In the genomic region with DNA sequence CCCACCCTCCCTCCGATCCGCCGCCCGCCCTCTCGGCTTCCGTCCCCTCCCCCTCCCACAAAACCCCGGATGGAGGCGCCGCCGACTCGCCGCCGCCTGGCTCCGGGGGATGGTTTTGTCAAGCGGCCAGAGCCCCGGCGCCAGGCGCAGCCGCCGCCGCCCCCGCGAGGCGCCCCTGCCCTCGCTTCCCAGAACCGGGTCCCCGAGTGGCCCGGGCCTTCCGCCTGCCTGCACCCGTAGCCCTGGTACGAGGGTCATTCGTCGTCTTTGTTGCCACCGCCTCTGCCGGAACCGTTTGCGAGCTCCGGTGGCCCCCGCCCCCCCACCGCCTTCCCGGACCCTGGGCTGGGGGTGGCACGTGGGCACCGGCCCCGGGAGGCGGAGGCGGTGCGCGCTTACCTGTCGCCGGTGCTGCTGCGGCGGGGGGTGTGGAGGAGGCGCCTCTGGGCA, we compare ENCODE assay signal across 1 cellular context.
TF ChIP-seq lines count a peak whose summit lies in the region.

No MANE protein-coding gene starts in this region.

TF ChIP-seq in K562, 482 proteins besides CTCF, POLR2A, EP300 and RAD21 (continued from another document and continues in another):
- no peak for TF ChIP-seq MEIS2 (IDR thresholded peaks at IDR 0.05; ENCODE audit: partially characterized antibody)
- 0 out of 2 replicates have a peak, but pooled peaks have one; percentile 29 for TF ChIP-seq ZNF431 (CRISPR knock-in tag; IDR thresholded peaks at IDR 0.05)
- TF ChIP-seq, protein P1, sequence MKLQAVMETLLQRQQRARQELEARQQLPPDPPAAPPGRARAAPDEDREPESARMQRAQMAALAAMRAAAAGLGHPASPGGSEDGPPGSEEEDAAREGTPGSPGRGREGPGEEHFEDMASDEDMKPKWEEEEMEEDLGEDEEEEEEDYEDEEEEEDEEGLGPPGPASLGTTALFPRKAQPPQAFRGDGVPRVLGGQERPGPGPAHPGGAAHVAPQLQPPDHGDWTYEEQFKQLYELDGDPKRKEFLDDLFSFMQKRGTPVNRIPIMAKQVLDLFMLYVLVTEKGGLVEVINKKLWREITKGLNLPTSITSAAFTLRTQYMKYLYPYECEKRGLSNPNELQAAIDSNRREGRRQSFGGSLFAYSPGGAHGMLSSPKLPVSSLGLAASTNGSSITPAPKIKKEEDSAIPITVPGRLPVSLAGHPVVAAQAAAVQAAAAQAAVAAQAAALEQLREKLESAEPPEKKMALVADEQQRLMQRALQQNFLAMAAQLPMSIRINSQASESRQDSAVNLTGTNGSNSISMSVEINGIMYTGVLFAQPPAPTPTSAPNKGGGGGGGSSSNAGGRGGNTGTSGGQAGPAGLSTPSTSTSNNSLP (IDR thresholded peaks at IDR 0.05; ENCODE audit: borderline replicate concordance, low read depth, low read length): no peak
- no peak for TF ChIP-seq ZNF696 (CRISPR knock-in tag; conservative IDR thresholded peaks at IDR 0.05)
- TF ChIP-seq, protein P2, sequence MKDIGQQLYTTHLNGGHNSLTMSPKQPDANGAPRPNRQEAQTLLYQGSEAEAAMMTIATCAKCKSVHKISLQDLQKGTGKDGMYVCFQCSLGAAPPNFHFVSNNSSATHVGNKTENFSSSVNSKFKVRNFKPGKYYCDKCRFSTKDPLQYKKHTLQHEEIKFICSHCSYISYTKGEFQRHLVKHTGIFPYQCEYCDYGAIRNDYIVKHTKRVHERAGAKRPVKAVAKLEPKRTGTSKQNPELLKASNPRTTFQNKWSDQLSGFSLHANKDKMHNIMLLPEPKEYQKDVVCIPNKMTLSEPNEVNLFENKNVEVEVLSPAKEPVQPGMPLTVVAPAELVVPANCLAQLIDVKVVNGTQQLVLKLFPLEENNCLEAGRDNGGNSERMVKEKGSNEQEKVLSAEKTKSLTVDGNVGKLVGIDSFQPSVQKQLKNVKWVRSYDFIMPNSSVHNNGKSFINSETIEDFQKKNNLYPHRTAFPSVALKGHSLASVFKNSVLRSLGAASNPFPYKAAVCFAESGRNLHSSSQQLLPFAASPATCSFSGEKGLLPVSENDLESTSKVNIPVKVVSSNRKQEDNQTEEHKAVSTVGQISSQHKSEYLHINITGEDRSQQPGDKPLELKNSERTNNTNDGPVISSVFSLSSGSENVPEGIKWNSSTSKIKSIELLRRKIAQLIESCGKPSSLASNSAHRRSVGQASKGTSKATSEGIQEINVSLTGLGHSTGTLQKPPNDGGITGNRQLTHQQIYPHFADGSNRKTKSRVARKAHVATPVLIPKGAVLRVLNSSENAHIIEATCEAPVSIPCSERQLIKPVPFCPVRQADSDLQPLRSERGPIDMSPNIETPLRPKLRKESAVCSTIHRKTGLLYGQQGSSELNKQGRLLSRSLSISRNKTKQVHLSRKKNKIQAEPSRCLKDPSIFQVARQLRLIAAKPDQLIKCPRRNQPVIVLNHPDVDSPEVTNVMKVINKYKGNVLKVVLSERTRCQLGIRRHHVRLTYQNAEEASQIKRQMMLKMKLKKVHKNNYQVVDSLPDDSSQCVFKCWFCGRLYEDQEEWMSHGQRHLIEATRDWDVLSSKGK (CRISPR knock-in tag; IDR thresholded peaks at IDR 0.05): no peak
- no peak for TF ChIP-seq CHCHD3 (CRISPR knock-in tag; IDR thresholded peaks at IDR 0.05)
- peak; percentile 8; the same call in 1 of the 2 replicates for TF ChIP-seq CTBP1 (IDR thresholded peaks at IDR 0.05; ENCODE audit: borderline replicate concordance)
- TF ChIP-seq, protein P3, sequence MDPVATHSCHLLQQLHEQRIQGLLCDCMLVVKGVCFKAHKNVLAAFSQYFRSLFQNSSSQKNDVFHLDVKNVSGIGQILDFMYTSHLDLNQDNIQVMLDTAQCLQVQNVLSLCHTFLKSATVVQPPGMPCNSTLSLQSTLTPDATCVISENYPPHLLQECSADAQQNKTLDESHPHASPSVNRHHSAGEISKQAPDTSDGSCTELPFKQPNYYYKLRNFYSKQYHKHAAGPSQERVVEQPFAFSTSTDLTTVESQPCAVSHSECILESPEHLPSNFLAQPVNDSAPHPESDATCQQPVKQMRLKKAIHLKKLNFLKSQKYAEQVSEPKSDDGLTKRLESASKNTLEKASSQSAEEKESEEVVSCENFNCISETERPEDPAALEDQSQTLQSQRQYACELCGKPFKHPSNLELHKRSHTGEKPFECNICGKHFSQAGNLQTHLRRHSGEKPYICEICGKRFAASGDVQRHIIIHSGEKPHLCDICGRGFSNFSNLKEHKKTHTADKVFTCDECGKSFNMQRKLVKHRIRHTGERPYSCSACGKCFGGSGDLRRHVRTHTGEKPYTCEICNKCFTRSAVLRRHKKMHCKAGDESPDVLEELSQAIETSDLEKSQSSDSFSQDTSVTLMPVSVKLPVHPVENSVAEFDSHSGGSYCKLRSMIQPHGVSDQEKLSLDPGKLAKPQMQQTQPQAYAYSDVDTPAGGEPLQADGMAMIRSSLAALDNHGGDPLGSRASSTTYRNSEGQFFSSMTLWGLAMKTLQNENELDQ (CRISPR knock-in tag; IDR thresholded peaks at IDR 0.05; ENCODE audit: borderline replicate concordance): no peak
- TF ChIP-seq FOXA3 (CRISPR knock-in tag; conservative IDR thresholded peaks at IDR 0.05 in 1 of 2, IDR thresholded peaks at IDR 0.05 in 1 of 2): no peak
- no peak for TF ChIP-seq U2AF1 (optimal IDR thresholded peaks at IDR 0.05; ENCODE audit: low read depth, low read length)
- peak in 1 of 2 experiments; percentile 30; a peak in 2 of 4 replicates for TF ChIP-seq HDAC1 (IDR thresholded peaks at IDR 0.05)
- no peak for TF ChIP-seq MAFF (IDR thresholded peaks at IDR 0.05; ENCODE audit: low read length)
- TF ChIP-seq, protein P4, sequence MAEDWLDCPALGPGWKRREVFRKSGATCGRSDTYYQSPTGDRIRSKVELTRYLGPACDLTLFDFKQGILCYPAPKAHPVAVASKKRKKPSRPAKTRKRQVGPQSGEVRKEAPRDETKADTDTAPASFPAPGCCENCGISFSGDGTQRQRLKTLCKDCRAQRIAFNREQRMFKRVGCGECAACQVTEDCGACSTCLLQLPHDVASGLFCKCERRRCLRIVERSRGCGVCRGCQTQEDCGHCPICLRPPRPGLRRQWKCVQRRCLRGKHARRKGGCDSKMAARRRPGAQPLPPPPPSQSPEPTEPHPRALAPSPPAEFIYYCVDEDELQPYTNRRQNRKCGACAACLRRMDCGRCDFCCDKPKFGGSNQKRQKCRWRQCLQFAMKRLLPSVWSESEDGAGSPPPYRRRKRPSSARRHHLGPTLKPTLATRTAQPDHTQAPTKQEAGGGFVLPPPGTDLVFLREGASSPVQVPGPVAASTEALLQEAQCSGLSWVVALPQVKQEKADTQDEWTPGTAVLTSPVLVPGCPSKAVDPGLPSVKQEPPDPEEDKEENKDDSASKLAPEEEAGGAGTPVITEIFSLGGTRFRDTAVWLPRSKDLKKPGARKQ (CRISPR knock-in tag; IDR thresholded peaks at IDR 0.05): no peak
- TF ChIP-seq MEF2A (IDR thresholded peaks at IDR 0.05; ENCODE audit: control insufficient read depth, low read depth, low read length): no peak
- no peak for TF ChIP-seq ZNF140 (CRISPR knock-in tag; IDR thresholded peaks at IDR 0.05)
- peak; percentile 59; the same call in 1 of the 2 replicates for TF ChIP-seq PHF8 (IDR thresholded peaks at IDR 0.05; ENCODE audit: borderline replicate concordance, low read length)
- TF ChIP-seq NR2C2 (CRISPR knock-in tag; IDR thresholded peaks at IDR 0.05): no peak
- peak; percentile 59 for TF ChIP-seq NR2C2 (tag; IDR thresholded peaks at IDR 0.05)
- no peak for TF ChIP-seq HSF4 (CRISPR knock-in tag; IDR thresholded peaks at IDR 0.05; ENCODE audit: borderline replicate concordance)
- TF ChIP-seq KAT7 (CRISPR knock-in tag; IDR thresholded peaks at IDR 0.05; ENCODE audit: borderline replicate concordance): peak; percentile 77; the same call in 1 of the 2 replicates
- no peak for TF ChIP-seq WHSC1 (IDR thresholded peaks at IDR 0.05; ENCODE audit: low read length)
- peak; percentile 83 for TF ChIP-seq KDM2B (CRISPR knock-in tag; IDR thresholded peaks at IDR 0.05)
- 0 out of 2 replicates have a peak, but pooled peaks have one; percentile 50 for TF ChIP-seq ZNF197 (CRISPR knock-in tag; IDR thresholded peaks at IDR 0.05; ENCODE audit: low read depth)
- TF ChIP-seq RBM14 (IDR thresholded peaks at IDR 0.05; ENCODE audit: borderline replicate concordance, insufficient read depth, low read depth, low read length): peak; percentile 90; the same call in 1 of the 2 replicates
- 0 out of 2 replicates have a peak, but pooled peaks have one; percentile 54 for TF ChIP-seq RB1 (IDR thresholded peaks at IDR 0.05; ENCODE audit: low read depth)
- TF ChIP-seq NUFIP1 (IDR thresholded peaks at IDR 0.05; ENCODE audit: partially characterized antibody): no peak
- TF ChIP-seq RBM15 (IDR thresholded peaks at IDR 0.05; ENCODE audit: insufficient read depth, low read length): no peak
- no peak for TF ChIP-seq DACH1 (IDR thresholded peaks at IDR 0.05; ENCODE audit: partially characterized antibody)
- TF ChIP-seq TEAD1 (CRISPR knock-in tag; IDR thresholded peaks at IDR 0.05): 0 out of 4 replicates have a peak, but pooled peaks of 1 of the 2 experiments have one; percentile 14
- TF ChIP-seq LARP7 (IDR thresholded peaks at IDR 0.05): no peak
- no peak for TF ChIP-seq RHOXF2B (CRISPR knock-in tag; conservative IDR thresholded peaks at IDR 0.05)
- TF ChIP-seq, protein P5, sequence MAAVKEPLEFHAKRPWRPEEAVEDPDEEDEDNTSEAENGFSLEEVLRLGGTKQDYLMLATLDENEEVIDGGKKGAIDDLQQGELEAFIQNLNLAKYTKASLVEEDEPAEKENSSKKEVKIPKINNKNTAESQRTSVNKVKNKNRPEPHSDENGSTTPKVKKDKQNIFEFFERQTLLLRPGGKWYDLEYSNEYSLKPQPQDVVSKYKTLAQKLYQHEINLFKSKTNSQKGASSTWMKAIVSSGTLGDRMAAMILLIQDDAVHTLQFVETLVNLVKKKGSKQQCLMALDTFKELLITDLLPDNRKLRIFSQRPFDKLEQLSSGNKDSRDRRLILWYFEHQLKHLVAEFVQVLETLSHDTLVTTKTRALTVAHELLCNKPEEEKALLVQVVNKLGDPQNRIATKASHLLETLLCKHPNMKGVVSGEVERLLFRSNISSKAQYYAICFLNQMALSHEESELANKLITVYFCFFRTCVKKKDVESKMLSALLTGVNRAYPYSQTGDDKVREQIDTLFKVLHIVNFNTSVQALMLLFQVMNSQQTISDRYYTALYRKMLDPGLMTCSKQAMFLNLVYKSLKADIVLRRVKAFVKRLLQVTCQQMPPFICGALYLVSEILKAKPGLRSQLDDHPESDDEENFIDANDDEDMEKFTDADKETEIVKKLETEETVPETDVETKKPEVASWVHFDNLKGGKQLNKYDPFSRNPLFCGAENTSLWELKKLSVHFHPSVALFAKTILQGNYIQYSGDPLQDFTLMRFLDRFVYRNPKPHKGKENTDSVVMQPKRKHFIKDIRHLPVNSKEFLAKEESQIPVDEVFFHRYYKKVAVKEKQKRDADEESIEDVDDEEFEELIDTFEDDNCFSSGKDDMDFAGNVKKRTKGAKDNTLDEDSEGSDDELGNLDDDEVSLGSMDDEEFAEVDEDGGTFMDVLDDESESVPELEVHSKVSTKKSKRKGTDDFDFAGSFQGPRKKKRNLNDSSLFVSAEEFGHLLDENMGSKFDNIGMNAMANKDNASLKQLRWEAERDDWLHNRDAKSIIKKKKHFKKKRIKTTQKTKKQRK (IDR thresholded peaks at IDR 0.05; ENCODE audit: borderline replicate concordance, low read depth, low read length): no peak
- TF ChIP-seq, protein P6, sequence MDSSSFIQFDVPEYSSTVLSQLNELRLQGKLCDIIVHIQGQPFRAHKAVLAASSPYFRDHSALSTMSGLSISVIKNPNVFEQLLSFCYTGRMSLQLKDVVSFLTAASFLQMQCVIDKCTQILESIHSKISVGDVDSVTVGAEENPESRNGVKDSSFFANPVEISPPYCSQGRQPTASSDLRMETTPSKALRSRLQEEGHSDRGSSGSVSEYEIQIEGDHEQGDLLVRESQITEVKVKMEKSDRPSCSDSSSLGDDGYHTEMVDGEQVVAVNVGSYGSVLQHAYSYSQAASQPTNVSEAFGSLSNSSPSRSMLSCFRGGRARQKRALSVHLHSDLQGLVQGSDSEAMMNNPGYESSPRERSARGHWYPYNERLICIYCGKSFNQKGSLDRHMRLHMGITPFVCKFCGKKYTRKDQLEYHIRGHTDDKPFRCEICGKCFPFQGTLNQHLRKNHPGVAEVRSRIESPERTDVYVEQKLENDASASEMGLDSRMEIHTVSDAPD (CRISPR knock-in tag; IDR thresholded peaks at IDR 0.05): no peak
- TF ChIP-seq SUPT5H (IDR thresholded peaks at IDR 0.05): 0 out of 2 replicates have a peak, but pooled peaks have one; percentile 31
- no peak for TF ChIP-seq ZC3H4 (CRISPR knock-in tag; IDR thresholded peaks at IDR 0.05; ENCODE audit: borderline replicate concordance)
- no peak for TF ChIP-seq FOXJ2 (tag; IDR thresholded peaks at IDR 0.05)
- TF ChIP-seq ZNF830 (CRISPR knock-in tag; IDR thresholded peaks at IDR 0.05): no peak
- no peak for TF ChIP-seq CBFA2T2 (conservative IDR thresholded peaks at IDR 0.05)
- no peak for TF ChIP-seq NELFE (IDR thresholded peaks at IDR 0.05; ENCODE audit: insufficient read depth, insufficient read length)
- 0 out of 2 replicates have a peak, but pooled peaks have one; percentile 12 for TF ChIP-seq ZNF764 (CRISPR knock-in tag; IDR thresholded peaks at IDR 0.05; ENCODE audit: low read depth)
- TF ChIP-seq ADNP (tag; IDR thresholded peaks at IDR 0.05): no peak
- peak; percentile 4; the same call in 1 of the 2 replicates for TF ChIP-seq ZFX (CRISPR knock-in tag; IDR thresholded peaks at IDR 0.05)
- 0 out of 2 replicates have a peak, but pooled peaks have one; percentile 69 for TF ChIP-seq NR2F6 (CRISPR knock-in tag; IDR thresholded peaks at IDR 0.05)
- TF ChIP-seq NCOA6 (IDR thresholded peaks at IDR 0.05): no peak
- TF ChIP-seq SIN3A (IDR thresholded peaks at IDR 0.05; ENCODE audit: borderline replicate concordance in 2 of 2, control insufficient read depth in 1 of 2, low read depth in 2 of 2, low read length in 2 of 2): peak in 1 of 2 experiments; percentile 12; a peak in 1 of 4 replicates
- no peak for TF ChIP-seq TCF7 (IDR thresholded peaks at IDR 0.05; ENCODE audit: borderline replicate concordance)
- peak; percentile 84 for TF ChIP-seq EGR1 (conservative IDR thresholded peaks at IDR 0.05)
- peak; percentile 25 for TF ChIP-seq CCNT2 (IDR thresholded peaks at IDR 0.05; ENCODE audit: borderline replicate concordance, extremely low read depth, insufficient read length, low read depth, low read length)
- no peak for TF ChIP-seq CBX8 (IDR thresholded peaks at IDR 0.05; ENCODE audit: borderline replicate concordance, extremely low read depth, low read depth, low read length, poor library complexity, severe bottlenecking)
- no peak for TF ChIP-seq HMG20B (CRISPR knock-in tag; IDR thresholded peaks at IDR 0.05)
